ENCODE assay signal across 11 cellular contexts in genomic region chr2:138716183-138716582, GRCh38.
A peak's percentile ranks its signal among the peaks of the same experiment; 100 is the strongest.
DNase-seq lines count a peak whose midpoint lies in the region; ATAC-seq, FAIRE-seq and TF ChIP-seq lines count a peak whose summit lies in the region.
"Had no signal": no experiment of that assay in that cellular context is flagged by ENCODE, and none has a peak within 500 bp of the region (broad histone marks: within the 10 kb centered on the region; RNA-seq: fewer than 3 reads in every experiment).

No MANE protein-coding gene starts in this region.

- H3K9ac ChIP-seq in PC-3 (ENCODE audit: low read length) (no peak overlapping the region), kidney (ENCODE audit: low read length in 2 of 2) (no peak overlapping the region)
- H3K9ac ChIP-seq: KMS-11 had no signal

- intact Hi-C loops in PC-3 (cut with micrococcal nuclease) (loop anchor here (5.0 to 10.0 kb wide), 2 partner anchors 214 to 341 kb away; partner anchors contain the start of gene SPOPL), kidney (cut with DNase I) (no loop called here)

- no peaks in the 10 kb centered on the region for H3K9me2 ChIP-seq in PC-3 (replicated peaks; ENCODE audit: low read length)

- POLR2A ChIA-PET in PC-3 (lab: Charles Lee; ENCODE audit: unreplicated experiment) = no interaction called here

- H4K20me1 ChIP-seq in PC-3 (ENCODE audit: low read length) = no peaks in the 10 kb centered on the region

- no peaks in the 10 kb centered on the region for H3F3A ChIP-seq in PC-3 (ENCODE audit: low read length, unreplicated experiment)

- FAIRE-seq in kidney (lab: Jason Lieb, UNC) = no peak
- FAIRE-seq: A204.1 had no signal

- no peaks in the 10 kb centered on the region for H3K36me3 ChIP-seq in PC-3 (ENCODE audit: low read depth, low read length)
- no peaks in the 10 kb centered on the region for H3K36me3 ChIP-seq in kidney (ENCODE audit: control insufficient read depth in 1 of 2, insufficient read depth in 2 of 2, low read length in 2 of 2)

- peaks cover 10% of the 10 kb centered on the region for H3K4me1 ChIP-seq in PC-3 (ENCODE audit: insufficient read depth, low read length)
- H3K4me1 ChIP-seq in kidney (ENCODE audit: control insufficient read depth in 1 of 2, insufficient read depth in 1 of 2, low read depth in 1 of 2, low read length in 2 of 2) = peaks cover 2 to 6% of the 10 kb centered on the region in 2 donors

- H3K27me3 ChIP-seq in PC-3 (ENCODE audit: low read length) = no peaks in the 10 kb centered on the region

- no peaks in the 10 kb centered on the region for H3K79me2 ChIP-seq in PC-3 (ENCODE audit: low read length)

- TF ChIP-seq CTCF in PC-3 (conservative IDR thresholded peaks at IDR 0.05; ENCODE audit: low read depth, low read length) = peak; percentile 51
- peak; percentile 6 for TF ChIP-seq CTCF in kidney (IDR thresholded peaks at IDR 0.05; ENCODE audit: borderline replicate concordance, extremely low read depth, insufficient read depth)

- peak overlapping the region; percentile 32 for H2AFZ ChIP-seq in PC-3 (ENCODE audit: low read length)

- H3K9me3 ChIP-seq in PC-3 (ENCODE audit: low read length) (no peaks in the 10 kb centered on the region), kidney (ENCODE audit: control insufficient read depth in 1 of 2, low read length in 2 of 2) (no peaks in the 10 kb centered on the region)

- H3K4me2 ChIP-seq in PC-3 (ENCODE audit: low read length) = no peak overlapping the region
- H3K4me2 ChIP-seq: KMS-11 had no signal

- CTCF ChIA-PET in PC-3 (lab: Charles Lee) = no interaction called here

- no TSS peak for BruUV-seq in PC-3 (replicated peaks; lab: Mats Ljungman, UMichigan)

- ATAC-seq in HG02623 (IDR thresholded peaks at IDR 0.05; ENCODE audit: unreplicated experiment) = peak; percentile 27
- peak; percentile 74 for ATAC-seq in PC-3

- H3K4me3 ChIP-seq in PC-3 (ENCODE audit: low read length) (no peak overlapping the region), kidney (ENCODE audit: low read length in 2 of 2) (no peak overlapping the region)

- H3K27ac ChIP-seq in PC-3 (ENCODE audit: low read length) (no peak overlapping the region), kidney (ENCODE audit: low read depth in 2 of 2, low read length in 2 of 2) (no peak overlapping the region)
- H3K27ac ChIP-seq: KMS-11 had no signal

- DNase-seq in NCI-H748 (lab: John Stamatoyannopoulos, UW; ENCODE audit: unreplicated experiment) (peak; percentile 12), NCI-H748 treated with DMSO at 0.1 percent for 48 hours (lab: John Stamatoyannopoulos, UW) (no peak), PC-3 (peak; percentile 43), kidney (no peak), LoVo (ENCODE audit: low spot score) (no peak), medulla oblongata (ENCODE audit: extremely low spot score) (no peak), nucleus accumbens (lab: John Stamatoyannopoulos, UW) (no peak)
- DNase-seq: amniotic stem cell had no signal

Comparison
In these comparisons a context has a peak if more than half of its experiments do, and no peak if none do; other contexts are left out.
1. DNase-seq: peak in NCI-H748 (single experiment) and PC-3 (single experiment); none in NCI-H748 treated with DMSO at 0.1 percent for 48 hours (single experiment), kidney (single experiment), LoVo (single experiment), medulla oblongata (single experiment) and nucleus accumbens (0 of 56).